17 cellular contexts compared by ENCODE assay signal in the genomic region with DNA sequence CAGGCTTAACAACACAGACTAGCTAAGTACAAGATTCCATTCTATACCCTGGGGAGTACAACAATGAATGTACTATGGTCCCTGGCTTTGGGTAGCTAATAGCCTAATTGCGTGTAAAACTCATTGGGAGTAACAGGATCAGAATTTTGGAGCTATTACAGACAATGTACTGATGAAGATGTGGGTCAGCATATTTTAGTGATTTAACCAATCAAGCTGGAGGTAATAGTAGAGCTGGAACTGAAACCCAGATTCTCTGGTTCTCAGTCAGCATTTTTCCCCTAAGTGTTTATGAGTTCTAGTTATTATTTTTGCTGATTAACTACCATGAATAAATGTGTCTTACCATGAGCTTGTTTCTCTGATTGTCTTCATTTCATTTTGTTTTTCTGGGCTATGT.
"Had no signal": no experiment of that assay in that cellular context is flagged by ENCODE, and none has a peak within 500 bp of the region (broad histone marks: within the 10 kb centered on the region; RNA-seq: fewer than 3 reads in every experiment).

No MANE protein-coding gene starts in this region.

- H3K36me3 ChIP-seq: ascending aorta, cardiac muscle cell, esophagus squamous epithelium, heart left ventricle, right atrium auricular region had no signal

- H3K9me3 Mint-ChIP-seq: activated CD4-positive, alpha-beta memory T cell treated with anti-CD3 and anti-CD28 coated beads for 36 hours; activated naive CD8-positive, alpha-beta T cell treated with anti-CD3 and anti-CD28 coated beads, Interleukin-2, amount 50 U/mL, for 24 hours had no signal

- H3K27ac ChIP-seq: ascending aorta, cardiac muscle cell, esophagus squamous epithelium, foreskin keratinocyte, heart left ventricle, right atrium auricular region, skin epidermis, VCaP had no signal

- H3K4me1 Mint-ChIP-seq: activated naive CD8-positive, alpha-beta T cell treated with anti-CD3 and anti-CD28 coated beads, Interleukin-2, amount 50 U/mL, for 24 hours; natural killer cell; stimulated activated effector memory CD8-positive, alpha-beta T cell treated with anti-CD3 and anti-CD28 coated beads, Interleukin-12 subunit alpha, Interleukin-12 subunit beta, amount 100 ng/mL, for 72 hours had no signal

- DNase-seq: activated CD4-positive, alpha-beta memory T cell treated with anti-CD3 and anti-CD28 coated beads for 36 hours; activated naive CD8-positive, alpha-beta T cell treated with anti-CD3 and anti-CD28 coated beads, Interleukin-2, amount 50 U/mL, for 24 hours; activated T-cell treated with anti-CD3 and anti-CD28 coated beads, Interleukin-2, amount 50 U/mL, for 48 hours; esophagus squamous epithelium; heart left ventricle; mammary epithelial cell; natural killer cell; nucleus accumbens; substantia nigra; trophoblast cell had no signal

- H3K4me3 Mint-ChIP-seq: activated CD4-positive, alpha-beta memory T cell treated with anti-CD3 and anti-CD28 coated beads for 36 hours; activated naive CD8-positive, alpha-beta T cell treated with anti-CD3 and anti-CD28 coated beads, Interleukin-2, amount 50 U/mL, for 24 hours; natural killer cell; stimulated activated effector memory CD8-positive, alpha-beta T cell treated with anti-CD3 and anti-CD28 coated beads, Interleukin-12 subunit alpha, Interleukin-12 subunit beta, amount 100 ng/mL, for 72 hours had no signal

- H3K4me1 ChIP-seq: ascending aorta, esophagus squamous epithelium, foreskin keratinocyte, heart left ventricle, right atrium auricular region had no signal

- H3K4me3 ChIP-seq: ascending aorta, cardiac muscle cell, esophagus squamous epithelium, heart left ventricle, right atrium auricular region, skin epidermis had no signal

- ATAC-seq: activated naive CD8-positive, alpha-beta T cell treated with anti-CD3 and anti-CD28 coated beads, Interleukin-2, amount 50 U/mL, for 24 hours; foreskin keratinocyte; heart left ventricle; natural killer cell; stimulated activated effector memory CD8-positive, alpha-beta T cell treated with anti-CD3 and anti-CD28 coated beads, Interleukin-12 subunit alpha, Interleukin-12 subunit beta, amount 100 ng/mL, for 72 hours had no signal

- H3K9me3 ChIP-seq: ascending aorta, esophagus squamous epithelium, heart left ventricle, right atrium auricular region had no signal

- H3K27ac Mint-ChIP-seq: activated CD4-positive, alpha-beta memory T cell treated with anti-CD3 and anti-CD28 coated beads for 36 hours; activated naive CD8-positive, alpha-beta T cell treated with anti-CD3 and anti-CD28 coated beads, Interleukin-2, amount 50 U/mL, for 24 hours; natural killer cell; stimulated activated effector memory CD8-positive, alpha-beta T cell treated with anti-CD3 and anti-CD28 coated beads, Interleukin-12 subunit alpha, Interleukin-12 subunit beta, amount 100 ng/mL, for 72 hours had no signal

- H3K27me3 ChIP-seq: ascending aorta, cardiac muscle cell, esophagus squamous epithelium, foreskin keratinocyte, heart left ventricle, right atrium auricular region had no signal

- H3K27me3 Mint-ChIP-seq: activated CD4-positive, alpha-beta memory T cell treated with anti-CD3 and anti-CD28 coated beads for 36 hours; activated naive CD8-positive, alpha-beta T cell treated with anti-CD3 and anti-CD28 coated beads, Interleukin-2, amount 50 U/mL, for 24 hours had no signal
